ENCODE assay signal across 4 cellular contexts in genomic region chrX:55067180-55067579, GRCh38. TPM values are rescaled to one million over a fixed set of nuclear protein-coding genes. Genes with fewer than 3 reads are reported as not detected.
"Had no signal": no experiment of that assay in that cellular context is flagged by ENCODE, and none has a peak within 500 bp of the region (broad histone marks: within the 10 kb centered on the region; RNA-seq: fewer than 3 reads in every experiment).

No MANE protein-coding gene starts in this region.

RNA-seq across cellular contexts. Expression of gene PAGE2B, which starts 7.7 kb away (rescaled TPM):
- total RNA-seq: LHCN-M2, M059J, MCF 10A, NCI-H460 had no signal

RNA-seq across cellular contexts. Expression of gene PAGE2, which starts 21.6 kb away (rescaled TPM):
- total RNA-seq: LHCN-M2, M059J, MCF 10A, NCI-H460 had no signal

RNA-seq across cellular contexts. Expression of gene ALAS2, which starts 36.4 kb away (rescaled TPM):
- total RNA-seq: LHCN-M2, M059J, MCF 10A, NCI-H460 had no signal
